ENCODE assay signal across 21 cellular contexts in genomic region chrX:50622751-50623150, GRCh38.
"Had no signal": no experiment of that assay in that cellular context is flagged by ENCODE, and none has a peak within 500 bp of the region (broad histone marks: within the 10 kb centered on the region; RNA-seq: fewer than 3 reads in every experiment).

No MANE protein-coding gene starts in this region.

- H3K4me1 Mint-ChIP-seq: naive B cell, nephron had no signal

- H3K27me3 Mint-ChIP-seq: progenitor cell of endocrine pancreas had no signal

- H3K36me3 Mint-ChIP-seq: naive B cell had no signal

- DNase-seq: effector memory CD4-positive, alpha-beta T cell; heart left ventricle; hypothalamus; kidney glomerular epithelial cell; mesendoderm; naive B cell; occipital lobe; pancreas; right cardiac atrium; small intestine; stimulated activated CD4-positive, alpha-beta T cell treated with anti-CD3 and anti-CD28 coated beads, Interleukin-12 subunit alpha, Interleukin-12 subunit beta, amount 100 ng/mL, for 4 hours; stimulated activated naive CD8-positive, alpha-beta T cell treated with anti-CD3 and anti-CD28 coated beads, Interleukin-15, Interleukin-2, amounts not matched to agents 100 U/mL and 50 U/mL, for 24 hours; tibial artery; upper lobe of left lung; uterus had no signal

- FAIRE-seq: endometrium, frontal cortex, islet of Langerhans, pancreas, small intestine had no signal

- ATAC-seq: esophagus mucosa; heart left ventricle; pancreas; right cardiac atrium; stimulated activated naive CD8-positive, alpha-beta T cell treated with anti-CD3 and anti-CD28 coated beads, Interleukin-15, Interleukin-2, amounts not matched to agents 100 U/mL and 50 U/mL, for 24 hours had no signal

- H3K27ac Mint-ChIP-seq: nephron, progenitor cell of endocrine pancreas had no signal

- H3K4me3 Mint-ChIP-seq: naive B cell, nephron had no signal
